ENCODE assay signal across 8 cellular contexts in the genomic region with DNA sequence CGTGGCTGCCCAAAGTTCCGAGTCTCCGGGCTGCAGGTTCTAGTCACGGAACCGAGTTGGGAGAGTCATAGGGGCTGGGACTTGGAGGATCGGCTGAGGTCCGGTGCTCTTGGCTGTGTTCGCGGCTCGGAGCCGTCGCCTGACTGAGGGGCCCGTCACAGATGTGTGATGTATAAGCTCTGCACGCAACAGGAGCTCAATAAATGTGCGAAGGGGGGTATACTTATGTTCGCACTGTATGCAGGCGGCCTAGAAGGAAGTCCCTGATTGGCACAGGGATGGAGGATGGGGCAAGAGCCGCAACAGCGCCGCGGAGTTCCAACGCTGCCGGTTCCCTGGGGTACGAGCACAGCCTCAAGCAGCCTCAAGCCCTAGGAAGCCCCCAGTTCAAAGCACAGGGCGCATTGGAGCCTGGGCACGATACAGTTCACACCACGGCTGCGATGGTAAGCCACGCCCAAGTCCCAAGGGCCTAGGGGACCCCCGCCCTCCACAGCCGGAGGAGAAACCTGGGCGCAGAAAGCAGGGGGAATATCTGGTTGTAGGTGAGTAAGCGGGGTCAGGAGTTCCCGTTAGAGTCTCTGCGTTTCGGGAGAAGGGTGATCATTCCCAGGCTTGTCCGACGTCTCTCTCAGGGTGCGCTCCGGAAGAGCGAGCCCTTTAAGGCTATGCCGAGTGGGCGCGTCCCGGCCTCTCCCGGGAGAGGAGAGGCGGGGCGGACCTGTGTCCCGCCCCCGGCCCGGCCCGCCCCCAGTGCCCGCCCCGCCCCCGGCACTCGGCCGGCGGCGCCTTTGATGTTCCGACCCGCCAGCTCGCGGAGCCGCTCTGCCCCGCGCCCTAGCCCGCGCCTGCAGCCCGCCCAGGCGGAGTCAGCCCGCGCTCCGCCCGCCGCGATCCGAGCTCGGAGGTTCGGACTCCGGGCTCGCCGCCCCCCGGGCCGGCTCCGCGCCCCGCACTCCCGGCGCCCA. TPM values are rescaled to one million over a fixed set of nuclear protein-coding genes. Genes with fewer than 3 reads are reported as not detected.
DNase-seq lines count a peak whose midpoint lies in the region; ATAC-seq and TF ChIP-seq lines count a peak whose summit lies in the region.

TSS of gene TCF7 (plus strand) at position 774 of the 968 bp plus-strand sequence. CDS start 226 bp downstream, outside the sequence.

- peak; percentile 82 for ATAC-seq in HG02763 (IDR thresholded peaks at IDR 0.05; ENCODE audit: unreplicated experiment)

- TF ChIP-seq POLR2A in breast epithelium (IDR thresholded peaks at IDR 0.05) = no peak

- H3K27ac ChIP-seq in breast epithelium = peak within 1 kb of the TSS; percentile 76 to 80

- peak within 1 kb of the TSS; percentile 86 for H3K4me2 ChIP-seq in skeletal muscle satellite cell (ENCODE audit: low read length)

- no peaks in the 10 kb centered on the region for H3K27me3 ChIP-seq in breast epithelium
- peaks cover 18% of the 10 kb centered on the region for H3K27me3 ChIP-seq in skeletal muscle satellite cell (ENCODE audit: control insufficient read depth, insufficient read depth, low read length)

- H3K9me3 ChIP-seq in breast epithelium (no peaks in the 10 kb centered on the region), skeletal muscle satellite cell (replicated peaks; ENCODE audit: low read length) (no peaks in the 10 kb centered on the region)

- H3K36me3 ChIP-seq in breast epithelium (no peaks in the 10 kb centered on the region), skeletal muscle satellite cell (ENCODE audit: insufficient read depth, low read length) (no peaks in the 10 kb centered on the region)

- intact Hi-C loops in breast epithelium (cut with DNase I; ENCODE audit: low total_unique reads) = no loop called here

- DNase-seq in NCI-H2029 (lab: John Stamatoyannopoulos, UW) (peak; percentile 50), NCI-H2029 treated with DMSO at 0.1 percent for 48 hours (lab: John Stamatoyannopoulos, UW) (no peak), NCI-H1694 treated with DMSO at 0.1 percent for 48 hours (lab: John Stamatoyannopoulos, UW) (peak; percentile 49), UCSD-AML1 (lab: John Stamatoyannopoulos, UW; ENCODE audit: unreplicated experiment) (peak; percentile 74), breast epithelium (ENCODE audit: low spot score in 2 of 2) (peak; percentile 62), iPS-NIHi11 (ENCODE audit: low spot score) (peak; percentile 99)

- H3K4me3 ChIP-seq in breast epithelium (peak within 1 kb of the TSS; percentile 47 to 83 (median 59)), skeletal muscle satellite cell (ENCODE audit: low read length) (peak within 1 kb of the TSS; percentile 72)

- peak within 1 kb of the TSS; percentile 64 for H3K9ac ChIP-seq in skeletal muscle satellite cell (ENCODE audit: low read depth, low read length)

- TF ChIP-seq CTCF in breast epithelium (IDR thresholded peaks at IDR 0.05) = no peak

- peaks cover 7 to 10% of the 10 kb centered on the region in 2 donors for H3K4me1 ChIP-seq in breast epithelium
- peaks cover 20% of the 10 kb centered on the region for H3K4me1 ChIP-seq in skeletal muscle satellite cell (ENCODE audit: control insufficient read depth, insufficient read depth, low read length)

RNA-seq across cellular contexts. Expression of gene TCF7, which starts in this region (rescaled TPM):
- 1 to 10 TPM; 2.1 to 8.0 (median 6.6) TPM for total RNA-seq in breast epithelium
- 3.1 and 3.8 TPM in 2 replicates for total RNA-seq in skeletal muscle satellite cell (2012; rRNA removed)
